28 cellular contexts compared by ENCODE assay signal in the genomic region with DNA sequence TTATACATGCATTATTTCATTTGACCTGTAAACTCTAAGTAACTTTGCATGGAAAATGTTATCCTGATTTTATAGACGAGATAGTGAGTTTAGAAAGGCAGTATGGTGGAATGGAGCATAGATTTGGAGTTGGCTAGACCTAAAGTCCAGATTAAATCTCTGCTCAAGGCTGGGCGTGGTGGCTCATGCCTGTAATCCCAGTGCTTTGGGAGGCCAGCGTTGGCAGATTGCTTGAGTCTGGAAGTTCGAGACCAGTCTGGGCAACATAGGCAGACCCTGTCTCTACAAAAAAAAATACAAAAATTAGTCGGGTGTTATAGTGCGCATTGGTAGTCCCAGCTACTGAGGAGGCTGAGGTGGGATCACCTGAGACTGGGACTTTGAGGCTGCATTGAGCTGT. TPM values are rescaled to one million over a fixed set of nuclear protein-coding genes. Genes with fewer than 3 reads are reported as not detected.
A peak's percentile ranks its signal among the peaks of the same experiment; 100 is the strongest.
DNase-seq lines count a peak whose midpoint lies in the region; ATAC-seq and TF ChIP-seq lines count a peak whose summit lies in the region.
"Had no signal": no experiment of that assay in that cellular context is flagged by ENCODE, and none has a peak within 500 bp of the region (broad histone marks: within the 10 kb centered on the region; RNA-seq: fewer than 3 reads in every experiment).

No MANE protein-coding gene starts in this region.

- no peak overlapping the region for H3K27ac Mint-ChIP-seq in CD4-positive, alpha-beta memory T cell
- no peak overlapping the region for H3K27ac Mint-ChIP-seq in central memory CD8-positive, alpha-beta T cell (ENCODE audit: low read depth)
- peak overlapping the region; percentile 22 for H3K27ac Mint-ChIP-seq in stimulated activated memory B cell treated with anti-CD40 and anti-IgM and Interleukin-4, amounts not matched to agents 10 μg/mL and 1 μg/mL and 100 μg/mL, for 72 hours
- H3K27ac Mint-ChIP-seq: activated CD8-positive, alpha-beta T cell treated with anti-CD3 and anti-CD28 coated beads, Interleukin-2, amount 10 ng/mL, durations not matched to agents 7 days and 5 days; IgD-negative memory B cell; mesothelial cell of epicardium; nephron progenitor cell; T-helper 1 cell treated with Interleukin-12 subunit alpha and Interleukin-12 subunit beta and Interleukin-4 antibody, amounts not matched to agents 30 μg/mL and 1 μg/mL, for 36 hours; type B pancreatic cell had no signal

- H3K9me3 Mint-ChIP-seq in CD4-positive, alpha-beta memory T cell = no peaks in the 10 kb centered on the region
- H3K9me3 Mint-ChIP-seq in central memory CD8-positive, alpha-beta T cell = no peaks in the 10 kb centered on the region
- no peaks in the 10 kb centered on the region for H3K9me3 Mint-ChIP-seq in stimulated activated memory B cell treated with anti-CD40 and anti-IgM and Interleukin-4, amounts not matched to agents 10 μg/mL and 1 μg/mL and 100 μg/mL, for 72 hours
- H3K9me3 Mint-ChIP-seq: IgD-negative memory B cell; mesothelial cell of epicardium; nephron progenitor cell; T-helper 1 cell treated with Interleukin-12 subunit alpha and Interleukin-12 subunit beta and Interleukin-4 antibody, amounts not matched to agents 30 μg/mL and 1 μg/mL, for 36 hours; type B pancreatic cell had no signal

- peaks cover 46 to 73% (median 55%) of the 10 kb centered on the region in 4 donors for H3K4me1 Mint-ChIP-seq in CD4-positive, alpha-beta memory T cell
- peaks cover 53% of the 10 kb centered on the region for H3K4me1 Mint-ChIP-seq in central memory CD8-positive, alpha-beta T cell
- peaks cover 46% of the 10 kb centered on the region for H3K4me1 Mint-ChIP-seq in stimulated activated memory B cell treated with anti-CD40 and anti-IgM and Interleukin-4, amounts not matched to agents 10 μg/mL and 1 μg/mL and 100 μg/mL, for 72 hours

- no peak for ATAC-seq in central memory CD8-positive, alpha-beta T cell (replicated peaks; ENCODE audit: extremely low read depth, poor library complexity, severe bottlenecking)
- ATAC-seq in stimulated activated memory B cell treated with anti-CD40 and anti-IgM and Interleukin-4, amounts not matched to agents 10 μg/mL and 1 μg/mL and 100 μg/mL, for 72 hours = no peak
- no peak for ATAC-seq in GM21423 (IDR thresholded peaks at IDR 0.05; ENCODE audit: unreplicated experiment)
- ATAC-seq: activated CD8-positive, alpha-beta T cell treated with anti-CD3 and anti-CD28 coated beads, Interleukin-2, amount 10 ng/mL, durations not matched to agents 7 days and 5 days; left ventricle myocardium superior had no signal

- no peaks in the 10 kb centered on the region for H3K27me3 Mint-ChIP-seq in CD4-positive, alpha-beta memory T cell
- no peaks in the 10 kb centered on the region for H3K27me3 Mint-ChIP-seq in central memory CD8-positive, alpha-beta T cell
- no peaks in the 10 kb centered on the region for H3K27me3 Mint-ChIP-seq in stimulated activated memory B cell treated with anti-CD40 and anti-IgM and Interleukin-4, amounts not matched to agents 10 μg/mL and 1 μg/mL and 100 μg/mL, for 72 hours
- H3K27me3 Mint-ChIP-seq: IgD-negative memory B cell, type B pancreatic cell had no signal

- no peaks in the 10 kb centered on the region for H3K9me3 ChIP-seq in CD4-positive, alpha-beta memory T cell (ENCODE audit: control insufficient read depth in 1 of 2, low read length in 2 of 2)
- H3K9me3 ChIP-seq: HAP-1, SJSA1 had no signal

- H3K4me1 ChIP-seq in CD4-positive, alpha-beta memory T cell (ENCODE audit: insufficient read depth, low read length) = peaks cover 86% of the 10 kb centered on the region

- H3K36me3 Mint-ChIP-seq in CD4-positive, alpha-beta memory T cell = peaks cover 14 to 15% of the 10 kb centered on the region in 2 donors
- peaks cover 10% of the 10 kb centered on the region for H3K36me3 Mint-ChIP-seq in central memory CD8-positive, alpha-beta T cell (ENCODE audit: insufficient read depth)
- H3K36me3 Mint-ChIP-seq in stimulated activated memory B cell treated with anti-CD40 and anti-IgM and Interleukin-4, amounts not matched to agents 10 μg/mL and 1 μg/mL and 100 μg/mL, for 72 hours = peaks cover 5% of the 10 kb centered on the region
- H3K36me3 Mint-ChIP-seq: mesothelial cell of epicardium had no signal

- DNase-seq in CD4-positive, alpha-beta memory T cell = no peak
- DNase-seq in HFF-Myc (ENCODE audit: extremely low read depth, low read depth) (no peak), NCI-H187 (lab: John Stamatoyannopoulos, UW) (no peak)
- DNase-seq in central memory CD8-positive, alpha-beta T cell (ENCODE audit: low spot score in 2 of 2) = no peak
- no peak for DNase-seq in stimulated activated naive CD4-positive, alpha-beta T cell treated with Interleukin-2 at 50 U/mL for 16 hours (lab: John Stamatoyannopoulos, UW)
- DNase-seq: activated CD8-positive, alpha-beta T cell treated with anti-CD3 and anti-CD28 coated beads, Interleukin-2, amount 10 ng/mL, durations not matched to agents 7 days and 5 days; activated gamma-delta T cell treated with Interleukin-2 at 50 U/mL for 16 hours; cerebellar nuclear complex; DMS53; dorsolateral prefrontal cortex; GDM1; left ventricle myocardium superior; NCI-H1105 treated with DMSO at 0.1 percent for 48 hours; NCI-H2081; NCI-H345; nephron progenitor cell; stimulated activated CD4-positive, alpha-beta T cell treated with anti-CD3 and anti-CD28 coated beads, Interleukin-1b, Interleukin-23, amount 100 ng/mL, for 48 hours; stimulated activated CD8-positive, alpha-beta memory T cell treated with anti-CD3 and anti-CD28 coated beads, Interleukin-4, amount 100 ng/mL, for 48 hours had no signal

- H3K27ac ChIP-seq in CD4-positive, alpha-beta memory T cell (ENCODE audit: low read depth, low read length) = no peak overlapping the region
- H3K27ac ChIP-seq: SJSA1 had no signal

- no peaks in the 10 kb centered on the region for H3K27me3 ChIP-seq in CD4-positive, alpha-beta memory T cell (ENCODE audit: insufficient read depth, low read length)
- H3K27me3 ChIP-seq: dorsolateral prefrontal cortex, SJSA1 had no signal

- intact Hi-C loops in CD4-positive, alpha-beta memory T cell (cut with micrococcal nuclease) = no loop called here

- no peaks in the 10 kb centered on the region for H3K36me3 ChIP-seq in CD4-positive, alpha-beta memory T cell (ENCODE audit: insufficient read depth, low read length)
- H3K36me3 ChIP-seq: HAP-1 had no signal

- CTCF ChIA-PET in CD4-positive, alpha-beta memory T cell (lab: Charles Lee; ENCODE audit: partially characterized antibody) = interaction anchor here (1.4 kb wide), 1 partner anchor 516 kb away, joined by 3 read pairs; no protein-coding TSS in a partner anchor

- H3K4me3 ChIP-seq in CD4-positive, alpha-beta memory T cell (ENCODE audit: low read length in 2 of 2) = no peak overlapping the region
- H3K4me3 ChIP-seq in HFF-Myc (replicated peaks; ENCODE audit: low read depth, low read length) = peak overlapping the region; percentile 14; the same call in 1 of the 2 replicates
- H3K4me3 ChIP-seq: HAP-1, SJSA1, smooth muscle cell had no signal

- TF ChIP-seq CTCF in HFF-Myc (IDR thresholded peaks at IDR 0.05; ENCODE audit: low read depth, low read length, missing control alignments) = no peak

- H3K4me3 Mint-ChIP-seq in CD4-positive, alpha-beta memory T cell = peak overlapping the region in 7 of 8 donors; percentile 3 to 52 (median 10)
- peak overlapping the region; percentile 41 for H3K4me3 Mint-ChIP-seq in central memory CD8-positive, alpha-beta T cell
- no peak overlapping the region for H3K4me3 Mint-ChIP-seq in stimulated activated memory B cell treated with anti-CD40 and anti-IgM and Interleukin-4, amounts not matched to agents 10 μg/mL and 1 μg/mL and 100 μg/mL, for 72 hours
- H3K4me3 Mint-ChIP-seq: activated CD8-positive, alpha-beta T cell treated with anti-CD3 and anti-CD28 coated beads, Interleukin-2, amount 10 ng/mL, durations not matched to agents 7 days and 5 days; mesothelial cell of epicardium; nephron progenitor cell; T-helper 1 cell treated with Interleukin-12 subunit alpha and Interleukin-12 subunit beta and Interleukin-4 antibody, amounts not matched to agents 30 μg/mL and 1 μg/mL, for 36 hours; type B pancreatic cell had no signal

- POLR2A ChIA-PET in CD4-positive, alpha-beta memory T cell (lab: Charles Lee; ENCODE audit: partially characterized antibody) = interaction anchor here (6.0 kb wide), 1 partner anchor 10 kb away, joined by 42 read pairs; the partner anchor contains the start of genes KLLN and PTEN

RNA-seq across cellular contexts. Expression of gene PTEN, which starts 9.4 kb away (rescaled TPM):
- total RNA-seq in CD4-positive, alpha-beta memory T cell = 10 to 100 TPM; 78.7 to 84.8 TPM
- polyA plus RNA-seq in CD4-positive, alpha-beta memory T cell = 10 to 100 TPM; 25.1 to 36.9 TPM

RNA-seq across cellular contexts. Expression of gene KLLN, which starts 9.5 kb away (rescaled TPM):
- 1 to 10 TPM; 1.0 to 1.3 TPM for total RNA-seq in CD4-positive, alpha-beta memory T cell
- polyA plus RNA-seq in CD4-positive, alpha-beta memory T cell = under 1 TPM in 1 of 2 donors, not detected in 1; 0.09 TPM
- total RNA-seq: RPMI7951 had no signal
- polyA plus RNA-seq: smooth muscle cell had no signal

RNA-seq across cellular contexts. Expression of gene ATAD1, which starts 54.8 kb away (rescaled TPM):
- 10 to 100 TPM; 46.5 to 52.0 TPM for total RNA-seq in CD4-positive, alpha-beta memory T cell
- 10 to 100 TPM; 39.6 to 41.5 TPM for polyA plus RNA-seq in CD4-positive, alpha-beta memory T cell
- total RNA-seq: RPMI7951 had no signal
